Comparison of ENCODE assay signal across 18 cellular contexts in genomic region chr10:17088118-17088806, GRCh38. TPM values are rescaled to one million over a fixed set of nuclear protein-coding genes. Genes with fewer than 3 reads are reported as not detected.
DNase-seq lines count a peak whose midpoint lies in the region; FAIRE-seq and TF ChIP-seq lines count a peak whose summit lies in the region.
"Had no signal": no experiment of that assay in that cellular context is flagged by ENCODE, and none has a peak within 500 bp of the region (broad histone marks: within the 10 kb centered on the region; RNA-seq: fewer than 3 reads in every experiment).

No MANE protein-coding gene starts in this region.

- no peaks in the 10 kb centered on the region for H4K20me1 ChIP-seq in keratinocyte (ENCODE audit: control insufficient read depth, extremely low read depth, insufficient read depth, low read length)

- H3K27me3 ChIP-seq in brain microvascular endothelial cell (replicated peaks) (no peaks in the 10 kb centered on the region), keratinocyte (ENCODE audit: control insufficient read depth, extremely low read depth, insufficient read depth, low read length) (no peaks in the 10 kb centered on the region), tibial nerve (no peaks in the 10 kb centered on the region)

- in situ Hi-C loops in brain microvascular endothelial cell (cut with HindIII; ENCODE audit: low pct_ligation_motif_present, low sequenced_read_pairs): no loop called here

- DNase-seq in AG08396 (ENCODE audit: low spot score) (peak; percentile 22), M059J (ENCODE audit: low read depth) (peak; percentile 51), brain microvascular endothelial cell (peak; percentile 75), keratinocyte (ENCODE audit: low read depth, low spot score) (no peak), anterior cingulate cortex (lab: John Stamatoyannopoulos, UW) (no peak), NCI-H1105 (lab: John Stamatoyannopoulos, UW) (no peak), tibial nerve (ENCODE audit: low spot score in 2 of 2) (no peak), NOMO-1 treated with dmso at 0.1 percent for 144 hours (lab: John Stamatoyannopoulos, UW; ENCODE audit: unreplicated experiment) (no peak)
- DNase-seq: activated CD8-positive, alpha-beta memory T cell treated with anti-CD3 and anti-CD28 coated beads, Interleukin-2, amount 50 U/mL, for 48 hours; AML-193; left ventricle myocardium inferior; NCI-H2029; NCI-H748 treated with DMSO at 0.1 percent for 48 hours; psoas muscle; T-helper 2 cell had no signal

- H3K9me3 ChIP-seq in keratinocyte (ENCODE audit: control insufficient read depth, low read depth, low read length) (no peaks in the 10 kb centered on the region), tibial nerve (no peaks in the 10 kb centered on the region)
- H3K9me3 ChIP-seq: left ventricle myocardium inferior, psoas muscle had no signal

- no peak for TF ChIP-seq CTCF in brain microvascular endothelial cell (IDR thresholded peaks at IDR 0.05; ENCODE audit: low read depth, low read length, missing control alignments)
- no peak for TF ChIP-seq CTCF in keratinocyte (optimal IDR thresholded peaks at IDR 0.05 in 1 of 3, IDR thresholded peaks at IDR 0.05 in 1 of 3, conservative IDR thresholded peaks at IDR 0.05 in 1 of 3; ENCODE audit: extremely low read depth in 1 of 3, insufficient read depth in 2 of 3, low read length in 3 of 3)
- no peak for TF ChIP-seq CTCF in tibial nerve (IDR thresholded peaks at IDR 0.05)

- H3K4me3 ChIP-seq in brain microvascular endothelial cell (ENCODE audit: low read depth, low read length) (no peak overlapping the region), keratinocyte (ENCODE audit: control insufficient read depth in 2 of 3, extremely low read depth in 1 of 3, insufficient read depth in 2 of 3, low read depth in 1 of 3, low read length in 3 of 3) (no peak overlapping the region), tibial nerve (no peak overlapping the region)
- H3K4me3 ChIP-seq: left ventricle myocardium inferior, psoas muscle had no signal

- H3K4me1 ChIP-seq in keratinocyte (ENCODE audit: control insufficient read depth, extremely low read depth, insufficient read depth, low read length) (peaks cover 7% of the 10 kb centered on the region), tibial nerve (peaks cover 0 to 9% (median 0%) of the 10 kb centered on the region in 4 donors)
- H3K4me1 ChIP-seq: psoas muscle had no signal

- 80 to 83% methylated on average over 5 of the region's 5 CpGs for WGBS in tibial nerve, 2 donors

- H3K27ac ChIP-seq in brain microvascular endothelial cell (peak overlapping the region; percentile 28), keratinocyte (ENCODE audit: control insufficient read depth, insufficient read depth, low read length) (no peak overlapping the region), tibial nerve (no peak overlapping the region)
- H3K27ac ChIP-seq: left ventricle myocardium inferior, psoas muscle had no signal

- H3K79me2 ChIP-seq in keratinocyte (ENCODE audit: control insufficient read depth, insufficient read depth, low read length): no peaks in the 10 kb centered on the region

- H3K9ac ChIP-seq in keratinocyte (ENCODE audit: control insufficient read depth, extremely low read depth, insufficient read depth, low read length): no peak overlapping the region

- FAIRE-seq in keratinocyte (lab: Jason Lieb, UNC): peak; percentile 69
- FAIRE-seq: endometrium, GM18507, GM19239 had no signal

- peak overlapping the region; percentile 30 for H3K4me2 ChIP-seq in keratinocyte (ENCODE audit: control insufficient read depth, extremely low read depth, insufficient read depth, low read depth, low read length)

- H3K36me3 ChIP-seq in brain microvascular endothelial cell (replicated peaks): no peaks in the 10 kb centered on the region
- H3K36me3 ChIP-seq in keratinocyte (ENCODE audit: control insufficient read depth in 2 of 2, extremely low read depth in 1 of 2, insufficient read depth in 2 of 2, low read length in 2 of 2): no peaks in the 10 kb centered on the region
- no peaks in the 10 kb centered on the region for H3K36me3 ChIP-seq in tibial nerve
- H3K36me3 ChIP-seq: left ventricle myocardium inferior had no signal

- H2AFZ ChIP-seq in keratinocyte (ENCODE audit: control insufficient read depth, low read length): no peak overlapping the region

- no peaks in the 10 kb centered on the region for H3K9me1 ChIP-seq in keratinocyte (ENCODE audit: control insufficient read depth, extremely low read depth, insufficient read depth, low read length)

- TF ChIP-seq EP300 in tibial nerve (IDR thresholded peaks at IDR 0.05): no peak

- dilution Hi-C loops in keratinocyte (cut with MboI; ENCODE audit: extremely low pct_ligation_motif_present, low sequenced_read_pairs): no loop called here

- TF ChIP-seq POLR2A in tibial nerve (IDR thresholded peaks at IDR 0.05): no peak

RNA-seq across cellular contexts. Expression of gene CUBN, which starts 41.3 kb away (rescaled TPM):
- 0.27 and 2.0 TPM in 2 replicates for total RNA-seq in M059J (2014; rRNA removed; shearing (Covaris generic))
- 0.06 to 0.35 TPM (median 0.07 TPM) in 3 replicates for polyA plus RNA-seq in keratinocyte
- 0.02 TPM for polyA plus RNA-seq in keratinocyte (2011; ENCODE audit: low read depth)
- polyA plus RNA-seq in keratinocyte (2011; cell fraction: cytosol; rRNA removed): 0.17 and 0.19 TPM in 2 replicates
- 0.82 and 1.4 TPM in 2 replicates for polyA plus RNA-seq in keratinocyte (2011; cell fraction: nucleus; rRNA removed)
- polyA plus RNA-seq in keratinocyte (2012; ENCODE audit: low replicate concordance): 0.08 and 0.18 TPM in 2 replicates
- polyA minus RNA-seq in keratinocyte: 0.03 to 1.8 TPM (median 0.26 TPM) in 3 replicates
- polyA minus RNA-seq in keratinocyte (2011; cell fraction: cytosol; rRNA and poly(A)+ RNA removed): not detected
- 1.2 and 1.9 TPM in 2 replicates for polyA minus RNA-seq in keratinocyte (2011; cell fraction: nucleus; rRNA and poly(A)+ RNA removed)
- 10 to 100 TPM in 3 of 4 donors, 1 to 10 TPM in 1; 9.2 to 38.9 (median 25.4) TPM for total RNA-seq in tibial nerve

Comparison
In these comparisons a context has a peak if more than half of its experiments do, and no peak if none do; other contexts are left out.
1. DNase-seq: peak in AG08396 (single experiment), M059J (single experiment) and brain microvascular endothelial cell (single experiment); none in keratinocyte (single experiment), anterior cingulate cortex (0 of 58), NCI-H1105 (single experiment), tibial nerve (0 of 2) and NOMO-1 treated with dmso at 0.1 percent for 144 hours (single experiment).